18 cellular contexts compared by ENCODE assay signal in the genomic region with DNA sequence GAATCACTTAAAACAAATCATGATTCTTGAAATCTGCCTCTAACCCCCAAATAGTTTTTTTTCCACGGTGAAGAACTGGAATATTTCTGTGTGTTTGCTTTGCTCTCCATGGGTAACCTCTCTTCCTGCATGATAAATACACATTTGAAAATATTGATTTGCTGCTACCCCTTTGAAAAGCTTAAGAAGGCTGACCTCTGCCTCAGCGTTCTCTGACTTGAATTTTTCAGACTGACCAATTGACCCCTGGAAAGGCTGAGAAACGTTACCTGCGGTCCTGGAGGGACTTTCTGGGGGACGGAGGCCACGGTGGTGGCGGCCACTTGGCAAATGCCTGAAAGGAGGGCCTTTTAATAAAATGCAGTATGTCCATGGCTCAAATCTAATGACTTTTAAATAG.
"Had no signal": no experiment of that assay in that cellular context is flagged by ENCODE, and none has a peak within 500 bp of the region (broad histone marks: within the 10 kb centered on the region; RNA-seq: fewer than 3 reads in every experiment).

No MANE protein-coding gene starts in this region.

- DNase-seq: dermis blood vessel endothelial cell; effector CD8-positive, alpha-beta T cell; effector memory CD8-positive, alpha-beta T cell; endodermal cell; erythroblast; esophagus squamous epithelium; foreskin fibroblast; foreskin melanocyte; gastrocnemius medialis; glutamatergic neuron; head of caudate nucleus; heart right ventricle; hippocampal formation; left cardiac atrium; left lung; left ventricle myocardium superior; lower lobe of right lung; mucosa of descending colon had no signal
